Comparison of ENCODE assay signal across 1 cellular context in genomic region chr6:3456794-3457709, GRCh38.
TF ChIP-seq lines count a peak whose summit lies in the region.

TSS of gene SLC22A23 (minus strand) at chr6:3457050. CDS start at chr6:3456559, 491 bp downstream.

TF ChIP-seq in HepG2, 621 proteins besides CTCF, POLR2A, EP300 and RAD21 (continued from another document and continues in another):
- TF ChIP-seq, protein P1, sequence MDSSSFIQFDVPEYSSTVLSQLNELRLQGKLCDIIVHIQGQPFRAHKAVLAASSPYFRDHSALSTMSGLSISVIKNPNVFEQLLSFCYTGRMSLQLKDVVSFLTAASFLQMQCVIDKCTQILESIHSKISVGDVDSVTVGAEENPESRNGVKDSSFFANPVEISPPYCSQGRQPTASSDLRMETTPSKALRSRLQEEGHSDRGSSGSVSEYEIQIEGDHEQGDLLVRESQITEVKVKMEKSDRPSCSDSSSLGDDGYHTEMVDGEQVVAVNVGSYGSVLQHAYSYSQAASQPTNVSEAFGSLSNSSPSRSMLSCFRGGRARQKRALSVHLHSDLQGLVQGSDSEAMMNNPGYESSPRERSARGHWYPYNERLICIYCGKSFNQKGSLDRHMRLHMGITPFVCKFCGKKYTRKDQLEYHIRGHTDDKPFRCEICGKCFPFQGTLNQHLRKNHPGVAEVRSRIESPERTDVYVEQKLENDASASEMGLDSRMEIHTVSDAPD (CRISPR knock-in tag; IDR thresholded peaks at IDR 0.05): no peak; the same call in 1 of the 2 replicates
- TF ChIP-seq, protein P2, sequence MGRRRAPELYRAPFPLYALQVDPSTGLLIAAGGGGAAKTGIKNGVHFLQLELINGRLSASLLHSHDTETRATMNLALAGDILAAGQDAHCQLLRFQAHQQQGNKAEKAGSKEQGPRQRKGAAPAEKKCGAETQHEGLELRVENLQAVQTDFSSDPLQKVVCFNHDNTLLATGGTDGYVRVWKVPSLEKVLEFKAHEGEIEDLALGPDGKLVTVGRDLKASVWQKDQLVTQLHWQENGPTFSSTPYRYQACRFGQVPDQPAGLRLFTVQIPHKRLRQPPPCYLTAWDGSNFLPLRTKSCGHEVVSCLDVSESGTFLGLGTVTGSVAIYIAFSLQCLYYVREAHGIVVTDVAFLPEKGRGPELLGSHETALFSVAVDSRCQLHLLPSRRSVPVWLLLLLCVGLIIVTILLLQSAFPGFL (CRISPR knock-in tag; IDR thresholded peaks at IDR 0.05): no peak
- TF ChIP-seq TBX3 (IDR thresholded peaks at IDR 0.05; ENCODE audit: borderline replicate concordance) (no peak), HNF4A (CRISPR knock-in tag; IDR thresholded peaks at IDR 0.05) (no peak), GABPB1 (CRISPR knock-in tag; IDR thresholded peaks at IDR 0.05) (peak; percentile 70), ZNF616 (CRISPR knock-in tag; IDR thresholded peaks at IDR 0.05; ENCODE audit: low read depth) (0 out of 2 replicates have a peak, but pooled peaks have one; percentile 69), ZBTB20 (CRISPR knock-in tag; IDR thresholded peaks at IDR 0.05; ENCODE audit: borderline replicate concordance, low read depth) (peak; percentile 30; the same call in 1 of the 2 replicates), ZBTB38 (CRISPR knock-in tag; IDR thresholded peaks at IDR 0.05) (peak; percentile 90), SOX5 (CRISPR knock-in tag; IDR thresholded peaks at IDR 0.05; ENCODE audit: borderline replicate concordance) (peak; percentile 42; the same call in 1 of the 2 replicates), ZMAT3 (CRISPR knock-in tag; conservative IDR thresholded peaks at IDR 0.05) (peak; percentile 78; the same call in 1 of the 2 replicates), PATZ1 (CRISPR knock-in tag; IDR thresholded peaks at IDR 0.05) (peak; percentile 95), ZNF33A (CRISPR knock-in tag; IDR thresholded peaks at IDR 0.05; ENCODE audit: borderline replicate concordance) (no peak), ZNF484 (CRISPR knock-in tag; IDR thresholded peaks at IDR 0.05; ENCODE audit: borderline replicate concordance, low read depth) (no peak), ZFP1 (CRISPR knock-in tag; IDR thresholded peaks at IDR 0.05) (no peak; the same call in 1 of the 2 replicates), NR2F2 (IDR thresholded peaks at IDR 0.05; ENCODE audit: borderline replicate concordance, low read depth) (peak; percentile 58; the same call in 1 of the 2 replicates), ZSCAN31 (CRISPR knock-in tag; IDR thresholded peaks at IDR 0.05; ENCODE audit: low read depth) (0 out of 2 replicates have a peak, but pooled peaks have one; percentile 57), KAT8 (CRISPR knock-in tag; IDR thresholded peaks at IDR 0.05) (peak; percentile 43; the same call in 1 of the 2 replicates), SSRP1 (CRISPR knock-in tag; IDR thresholded peaks at IDR 0.05) (no peak), SNAI1 (CRISPR knock-in tag; IDR thresholded peaks at IDR 0.05; ENCODE audit: borderline replicate concordance) (no peak), REXO4 (CRISPR knock-in tag; IDR thresholded peaks at IDR 0.05; ENCODE audit: borderline replicate concordance) (no peak), IKZF1 (IDR thresholded peaks at IDR 0.05) (no peak), ZNF430 (CRISPR knock-in tag; IDR thresholded peaks at IDR 0.05) (no peak; the same call in 1 of the 2 replicates), ZFP82 (CRISPR knock-in tag; IDR thresholded peaks at IDR 0.05; ENCODE audit: borderline replicate concordance) (peak; percentile 65; the same call in 1 of the 2 replicates), SRSF1 (optimal IDR thresholded peaks at IDR 0.05; ENCODE audit: low read depth, low read length) (peak; percentile 12), PHF8 (CRISPR knock-in tag; IDR thresholded peaks at IDR 0.05) (peak; percentile 59), ZBTB42 (CRISPR knock-in tag; IDR thresholded peaks at IDR 0.05) (0 out of 2 replicates have a peak, but pooled peaks have one; percentile 38), NCOR1 (IDR thresholded peaks at IDR 0.05; ENCODE audit: borderline replicate concordance, low read length) (no peak), ZNF441 (CRISPR knock-in tag; IDR thresholded peaks at IDR 0.05; ENCODE audit: borderline replicate concordance) (0 out of 2 replicates have a peak, but pooled peaks have one; percentile 30), TCF7L2 (IDR thresholded peaks at IDR 0.05; ENCODE audit: low read depth, low read length) (no peak), ZFY (CRISPR knock-in tag; IDR thresholded peaks at IDR 0.05) (peak; percentile 58), AKAP8 (CRISPR knock-in tag; IDR thresholded peaks at IDR 0.05) (peak; percentile 48; the same call in 1 of the 2 replicates), NFYC (CRISPR knock-in tag; IDR thresholded peaks at IDR 0.05) (no peak), HNRNPH1 (optimal IDR thresholded peaks at IDR 0.05; ENCODE audit: low read depth, low read length) (no peak), ZNF253 (CRISPR knock-in tag; IDR thresholded peaks at IDR 0.05; ENCODE audit: borderline replicate concordance) (0 out of 2 replicates have a peak, but pooled peaks have one; percentile 26), SALL1 (CRISPR knock-in tag; IDR thresholded peaks at IDR 0.05) (peak; percentile 94), ZNF18 (CRISPR knock-in tag; IDR thresholded peaks at IDR 0.05; ENCODE audit: insufficient replicate concordance) (no peak), SIX4 (CRISPR knock-in tag; IDR thresholded peaks at IDR 0.05) (0 out of 2 replicates have a peak, but pooled peaks have one; percentile 27)
- TF ChIP-seq, protein P3, sequence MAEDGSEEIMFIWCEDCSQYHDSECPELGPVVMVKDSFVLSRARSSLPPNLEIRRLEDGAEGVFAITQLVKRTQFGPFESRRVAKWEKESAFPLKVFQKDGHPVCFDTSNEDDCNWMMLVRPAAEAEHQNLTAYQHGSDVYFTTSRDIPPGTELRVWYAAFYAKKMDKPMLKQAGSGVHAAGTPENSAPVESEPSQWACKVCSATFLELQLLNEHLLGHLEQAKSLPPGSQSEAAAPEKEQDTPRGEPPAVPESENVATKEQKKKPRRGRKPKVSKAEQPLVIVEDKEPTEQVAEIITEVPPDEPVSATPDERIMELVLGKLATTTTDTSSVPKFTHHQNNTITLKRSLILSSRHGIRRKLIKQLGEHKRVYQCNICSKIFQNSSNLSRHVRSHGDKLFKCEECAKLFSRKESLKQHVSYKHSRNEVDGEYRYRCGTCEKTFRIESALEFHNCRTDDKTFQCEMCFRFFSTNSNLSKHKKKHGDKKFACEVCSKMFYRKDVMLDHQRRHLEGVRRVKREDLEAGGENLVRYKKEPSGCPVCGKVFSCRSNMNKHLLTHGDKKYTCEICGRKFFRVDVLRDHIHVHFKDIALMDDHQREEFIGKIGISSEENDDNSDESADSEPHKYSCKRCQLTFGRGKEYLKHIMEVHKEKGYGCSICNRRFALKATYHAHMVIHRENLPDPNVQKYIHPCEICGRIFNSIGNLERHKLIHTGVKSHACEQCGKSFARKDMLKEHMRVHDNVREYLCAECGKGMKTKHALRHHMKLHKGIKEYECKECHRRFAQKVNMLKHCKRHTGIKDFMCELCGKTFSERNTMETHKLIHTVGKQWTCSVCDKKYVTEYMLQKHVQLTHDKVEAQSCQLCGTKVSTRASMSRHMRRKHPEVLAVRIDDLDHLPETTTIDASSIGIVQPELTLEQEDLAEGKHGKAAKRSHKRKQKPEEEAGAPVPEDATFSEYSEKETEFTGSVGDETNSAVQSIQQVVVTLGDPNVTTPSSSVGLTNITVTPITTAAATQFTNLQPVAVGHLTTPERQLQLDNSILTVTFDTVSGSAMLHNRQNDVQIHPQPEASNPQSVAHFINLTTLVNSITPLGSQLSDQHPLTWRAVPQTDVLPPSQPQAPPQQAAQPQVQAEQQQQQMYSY (CRISPR knock-in tag; IDR thresholded peaks at IDR 0.05): peak; percentile 25; the same call in 1 of the 2 replicates
- TF ChIP-seq, protein P4, sequence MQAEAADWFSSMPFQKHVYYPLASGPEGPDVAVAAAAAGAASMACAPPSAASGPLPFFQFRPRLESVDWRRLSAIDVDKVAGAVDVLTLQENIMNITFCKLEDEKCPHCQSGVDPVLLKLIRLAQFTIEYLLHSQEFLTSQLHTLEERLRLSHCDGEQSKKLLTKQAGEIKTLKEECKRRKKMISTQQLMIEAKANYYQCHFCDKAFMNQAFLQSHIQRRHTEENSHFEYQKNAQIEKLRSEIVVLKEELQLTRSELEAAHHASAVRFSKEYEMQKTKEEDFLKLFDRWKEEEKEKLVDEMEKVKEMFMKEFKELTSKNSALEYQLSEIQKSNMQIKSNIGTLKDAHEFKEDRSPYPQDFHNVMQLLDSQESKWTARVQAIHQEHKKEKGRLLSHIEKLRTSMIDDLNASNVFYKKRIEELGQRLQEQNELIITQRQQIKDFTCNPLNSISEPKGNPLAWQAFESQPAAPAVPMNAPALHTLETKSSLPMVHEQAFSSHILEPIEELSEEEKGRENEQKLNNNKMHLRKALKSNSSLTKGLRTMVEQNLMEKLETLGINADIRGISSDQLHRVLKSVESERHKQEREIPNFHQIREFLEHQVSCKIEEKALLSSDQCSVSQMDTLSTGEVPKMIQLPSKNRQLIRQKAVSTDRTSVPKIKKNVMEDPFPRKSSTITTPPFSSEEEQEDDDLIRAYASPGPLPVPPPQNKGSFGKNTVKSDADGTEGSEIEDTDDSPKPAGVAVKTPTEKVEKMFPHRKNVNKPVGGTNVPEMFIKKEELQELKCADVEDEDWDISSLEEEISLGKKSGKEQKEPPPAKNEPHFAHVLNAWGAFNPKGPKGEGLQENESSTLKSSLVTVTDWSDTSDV (CRISPR knock-in tag; IDR thresholded peaks at IDR 0.05): peak; percentile 77; the same call in 1 of the 2 replicates
- TF ChIP-seq, protein P5, sequence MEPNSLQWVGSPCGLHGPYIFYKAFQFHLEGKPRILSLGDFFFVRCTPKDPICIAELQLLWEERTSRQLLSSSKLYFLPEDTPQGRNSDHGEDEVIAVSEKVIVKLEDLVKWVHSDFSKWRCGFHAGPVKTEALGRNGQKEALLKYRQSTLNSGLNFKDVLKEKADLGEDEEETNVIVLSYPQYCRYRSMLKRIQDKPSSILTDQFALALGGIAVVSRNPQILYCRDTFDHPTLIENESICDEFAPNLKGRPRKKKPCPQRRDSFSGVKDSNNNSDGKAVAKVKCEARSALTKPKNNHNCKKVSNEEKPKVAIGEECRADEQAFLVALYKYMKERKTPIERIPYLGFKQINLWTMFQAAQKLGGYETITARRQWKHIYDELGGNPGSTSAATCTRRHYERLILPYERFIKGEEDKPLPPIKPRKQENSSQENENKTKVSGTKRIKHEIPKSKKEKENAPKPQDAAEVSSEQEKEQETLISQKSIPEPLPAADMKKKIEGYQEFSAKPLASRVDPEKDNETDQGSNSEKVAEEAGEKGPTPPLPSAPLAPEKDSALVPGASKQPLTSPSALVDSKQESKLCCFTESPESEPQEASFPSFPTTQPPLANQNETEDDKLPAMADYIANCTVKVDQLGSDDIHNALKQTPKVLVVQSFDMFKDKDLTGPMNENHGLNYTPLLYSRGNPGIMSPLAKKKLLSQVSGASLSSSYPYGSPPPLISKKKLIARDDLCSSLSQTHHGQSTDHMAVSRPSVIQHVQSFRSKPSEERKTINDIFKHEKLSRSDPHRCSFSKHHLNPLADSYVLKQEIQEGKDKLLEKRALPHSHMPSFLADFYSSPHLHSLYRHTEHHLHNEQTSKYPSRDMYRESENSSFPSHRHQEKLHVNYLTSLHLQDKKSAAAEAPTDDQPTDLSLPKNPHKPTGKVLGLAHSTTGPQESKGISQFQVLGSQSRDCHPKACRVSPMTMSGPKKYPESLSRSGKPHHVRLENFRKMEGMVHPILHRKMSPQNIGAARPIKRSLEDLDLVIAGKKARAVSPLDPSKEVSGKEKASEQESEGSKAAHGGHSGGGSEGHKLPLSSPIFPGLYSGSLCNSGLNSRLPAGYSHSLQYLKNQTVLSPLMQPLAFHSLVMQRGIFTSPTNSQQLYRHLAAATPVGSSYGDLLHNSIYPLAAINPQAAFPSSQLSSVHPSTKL (CRISPR knock-in tag; IDR thresholded peaks at IDR 0.05): peak; percentile 65
- TF ChIP-seq, protein P6, sequence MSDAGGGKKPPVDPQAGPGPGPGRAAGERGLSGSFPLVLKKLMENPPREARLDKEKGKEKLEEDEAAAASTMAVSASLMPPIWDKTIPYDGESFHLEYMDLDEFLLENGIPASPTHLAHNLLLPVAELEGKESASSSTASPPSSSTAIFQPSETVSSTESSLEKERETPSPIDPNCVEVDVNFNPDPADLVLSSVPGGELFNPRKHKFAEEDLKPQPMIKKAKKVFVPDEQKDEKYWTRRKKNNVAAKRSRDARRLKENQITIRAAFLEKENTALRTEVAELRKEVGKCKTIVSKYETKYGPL (CRISPR knock-in tag; IDR thresholded peaks at IDR 0.05): no peak
- TF ChIP-seq, protein P7, sequence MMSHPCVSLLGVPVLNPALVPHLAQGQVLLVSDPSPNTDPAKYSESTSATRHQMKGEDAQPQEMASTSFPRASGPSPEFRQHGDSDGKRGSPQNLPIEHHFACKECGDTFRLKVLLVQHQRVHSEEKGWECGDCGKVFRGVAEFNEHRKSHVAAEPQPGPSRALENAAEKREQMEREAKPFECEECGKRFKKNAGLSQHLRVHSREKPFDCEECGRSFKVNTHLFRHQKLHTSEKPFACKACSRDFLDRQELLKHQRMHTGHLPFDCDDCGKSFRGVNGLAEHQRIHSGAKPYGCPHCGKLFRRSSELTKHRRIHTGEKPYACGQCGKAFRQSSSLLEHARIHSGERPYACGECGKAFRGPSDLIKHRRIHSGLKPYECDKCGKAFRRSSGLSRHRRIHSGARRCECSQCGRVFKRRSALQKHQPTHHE (CRISPR knock-in tag; IDR thresholded peaks at IDR 0.05; ENCODE audit: borderline replicate concordance): no peak
